ENCODE assay signal across 8 cellular contexts in genomic region chr1:119139393-119139792, GRCh38. TPM values are rescaled to one million over a fixed set of nuclear protein-coding genes. Genes with fewer than 3 reads are reported as not detected.
DNase-seq lines count a peak whose midpoint lies in the region; ATAC-seq, FAIRE-seq and TF ChIP-seq lines count a peak whose summit lies in the region.

No MANE protein-coding gene starts in this region.

- peak overlapping the region; percentile 85 for H3K4me2 ChIP-seq in HepG2 (ENCODE audit: low read depth, low read length)

- H3K27me3 ChIP-seq in cardiac muscle cell = no peaks in the 10 kb centered on the region
- no peaks in the 10 kb centered on the region for H3K27me3 ChIP-seq in HepG2 (ENCODE audit: control insufficient read depth in 1 of 2, insufficient read depth in 2 of 2, low read length in 2 of 2)
- H3K27me3 ChIP-seq in aorta (ENCODE audit: control insufficient read depth in 1 of 2, insufficient read depth in 2 of 2, low read length in 1 of 2) = no peaks in the 10 kb centered on the region

- H3K9ac ChIP-seq in HepG2 (ENCODE audit: insufficient read depth, low read depth, low read length) = peak overlapping the region; percentile 84

- DNase-seq in cardiac muscle cell (ENCODE audit: low read depth in 1 of 2, low spot score in 1 of 2) = no peak
- no peak for DNase-seq in left cardiac atrium
- DNase-seq in activated CD4-positive, alpha-beta T cell treated with anti-CD3 and anti-CD28 coated beads, Interleukin-2, amount 50 U/mL, for 1 hour = peak; percentile 13
- no peak for DNase-seq in HepG2 (ENCODE audit: low spot score)
- DNase-seq in aorta = no peak
- DNase-seq in iPS-NIHi7 (ENCODE audit: extremely low spot score) = no peak

- TF ChIP-seq POLR2A in HepG2 (IDR thresholded peaks at IDR 0.05; ENCODE audit: insufficient read depth in 1 of 2, low read depth in 2 of 2, low read length in 2 of 2) = no peak

- H3K4me3 ChIP-seq in cardiac muscle cell = peak overlapping the region; percentile 41
- peak overlapping the region; percentile 75 to 85 (median 75) for H3K4me3 ChIP-seq in HepG2 (replicated peaks in 1 of 3; ENCODE audit: insufficient read depth in 1 of 3, low read depth in 2 of 3, low read length in 3 of 3)
- H3K4me3 ChIP-seq in aorta (ENCODE audit: low read length in 2 of 2) = peak overlapping the region; percentile 38 to 82

- no peak for TF ChIP-seq CTCF in cardiac muscle cell (IDR thresholded peaks at IDR 0.05; ENCODE audit: low read depth, low read length)
- no peak for TF ChIP-seq CTCF in HepG2 (CRISPR knock-in tag; IDR thresholded peaks at IDR 0.05)

- H3K79me2 ChIP-seq in HepG2 (ENCODE audit: insufficient read depth, low read length) = peaks cover 33% of the 10 kb centered on the region

- ATAC-seq in left cardiac atrium = no peak
- ATAC-seq in HG03432 (IDR thresholded peaks at IDR 0.05; ENCODE audit: unreplicated experiment) = peak; percentile 32
- no peak for ATAC-seq in HepG2
- ATAC-seq in aorta (ENCODE audit: low FRiP score) = no peak
- ATAC-seq in HG03196 (IDR thresholded peaks at IDR 0.05; ENCODE audit: unreplicated experiment) = no peak

- no peak for TF ChIP-seq EP300 in HepG2 (IDR thresholded peaks at IDR 0.05; ENCODE audit: low read depth in 2 of 2, low read length in 2 of 2)
- no peak for TF ChIP-seq EP300 in HepG2 (CRISPR knock-in tag; IDR thresholded peaks at IDR 0.05; ENCODE audit: borderline replicate concordance)

- H2AFZ ChIP-seq in HepG2 (ENCODE audit: low read length) = peak overlapping the region; percentile 20

- CTCF ChIA-PET in HepG2 (lab: Yijun Ruan, JAX; ENCODE audit: low intra/inter-chr PET ratio, low total read pairs) = no interaction called here

- intact Hi-C loops in left cardiac atrium (cut with DNase I) (no loop called here), HepG2 (cut with micrococcal nuclease; ENCODE audit: unreplicated experiment) (no loop called here), aorta (cut with DNase I) (no loop called here)

- WGBS in HepG2 (ENCODE audit: low lambda C conversion rate) = 9% methylated on average over 5 of the region's 5 CpGs
- WGBS in aorta, 2 donors = 52 to 54% methylated on average over 5 of the region's 5 CpGs

- POLR2A ChIA-PET in HepG2 (lab: Yijun Ruan, JAX) = interaction anchor here (1.8 kb wide), 1 partner anchor 180 kb away, joined by 7 read pairs; no protein-coding TSS in a partner anchor

- peaks cover 5% of the 10 kb centered on the region for H3K4me1 ChIP-seq in cardiac muscle cell (ENCODE audit: low read depth)
- peaks cover 38% of the 10 kb centered on the region for H3K4me1 ChIP-seq in HepG2 (ENCODE audit: insufficient read depth, low read length)
- H3K4me1 ChIP-seq in aorta (ENCODE audit: control insufficient read depth in 1 of 2, insufficient read depth in 2 of 2, low read length in 2 of 2) = peaks cover 0 to 2% of the 10 kb centered on the region in 2 donors

- no peaks in the 10 kb centered on the region for H4K20me1 ChIP-seq in HepG2 (ENCODE audit: insufficient read depth, low read length)

- in situ Hi-C loops in HepG2 (cut with HindIII; ENCODE audit: extremely low pct_ligation_motif_present, low pct_unique_long_range_greater_than_20kb) = no loop called here

- H3K9me3 ChIP-seq in cardiac muscle cell (ENCODE audit: low read depth) (no peaks in the 10 kb centered on the region), HepG2 (ENCODE audit: low read length) (no peaks in the 10 kb centered on the region), aorta (ENCODE audit: control insufficient read depth, low read length) (no peaks in the 10 kb centered on the region)

- peak overlapping the region; percentile 95 for H3K27ac ChIP-seq in cardiac muscle cell
- peak overlapping the region; percentile 91 for H3K27ac ChIP-seq in HepG2 (ENCODE audit: extremely low read length, insufficient read depth, low read length)
- H3K27ac ChIP-seq in aorta (ENCODE audit: low read depth in 1 of 2, low read length in 2 of 2) = no peak overlapping the region

- no peak for TF ChIP-seq RAD21 in HepG2 (CRISPR knock-in tag; IDR thresholded peaks at IDR 0.05)

- BruUV-seq in HepG2 (replicated peaks; lab: Mats Ljungman, UMichigan) = no TSS peak

- FAIRE-seq in HepG2 (lab: Jason Lieb, UNC) = no peak

- no peaks in the 10 kb centered on the region for H3K36me3 ChIP-seq in cardiac muscle cell
- no peaks in the 10 kb centered on the region for H3K36me3 ChIP-seq in HepG2 (replicated peaks in 1 of 2; ENCODE audit: control insufficient read depth in 1 of 2, insufficient read depth in 2 of 2, low read length in 2 of 2)
- no peaks in the 10 kb centered on the region for H3K36me3 ChIP-seq in aorta (ENCODE audit: control insufficient read depth in 1 of 2, insufficient read depth in 2 of 2, low read length in 1 of 2)

TF ChIP-seq in HepG2, 621 proteins besides CTCF, POLR2A, EP300 and RAD21:
- TF ChIP-seq RARA (CRISPR knock-in tag; IDR thresholded peaks at IDR 0.05) (0 out of 2 replicates have a peak, but pooled peaks have one; percentile 29), MEIS2 (CRISPR knock-in tag; IDR thresholded peaks at IDR 0.05) (0 out of 2 replicates have a peak, but pooled peaks have one; percentile 6), MAX (IDR thresholded peaks at IDR 0.05) (no peak)

RNA-seq across cellular contexts. Expression of gene WARS2, which starts 1.1 kb away (rescaled TPM):
- total RNA-seq in cardiac muscle cell = 9.9 and 13.1 TPM in 2 replicates
- polyA plus RNA-seq in cardiac muscle cell = 10.9 and 11.4 TPM in 2 replicates
- total RNA-seq in left cardiac atrium = 10 to 100 TPM; 11.1 to 11.4 TPM
- total RNA-seq in HepG2 (2016; rRNA removed; fragmentation: Illumina TruSeq; extraction: Trizol) = 18.8 and 27.5 TPM in 2 replicates
- total RNA-seq in HepG2 (2016; cell fraction: cytosol; rRNA removed; fragmentation: Illumina TruSeq; extraction: Trizol; ENCODE audit: low read depth) = 4.1 and 6.4 TPM in 2 replicates
- total RNA-seq in HepG2 (2016; cell fraction: insoluble cytoplasmic fraction; rRNA removed; fragmentation: Illumina TruSeq; extraction: Trizol) = 17.4 and 27.5 TPM in 2 replicates
- total RNA-seq in HepG2 (2016; cell fraction: membrane; rRNA removed; fragmentation: Illumina TruSeq; extraction: Trizol) = 12.9 and 13.8 TPM in 2 replicates
- 18.3 and 19.9 TPM in 2 replicates for total RNA-seq in HepG2 (2016; cell fraction: nucleus; rRNA removed; fragmentation: Illumina TruSeq; extraction: Trizol)
- polyA plus RNA-seq in HepG2 (2011; rRNA removed) = 12.4 and 12.9 TPM in 2 replicates
- 8.6 and 8.9 TPM in 2 replicates for polyA plus RNA-seq in HepG2 (2011; cell fraction: cytosol; rRNA removed)
- 6.0 and 7.8 TPM in 2 replicates for polyA plus RNA-seq in HepG2 (2011; cell fraction: nucleus; rRNA removed)
- polyA plus RNA-seq in HepG2 (2012) = 15.9 and 18.9 TPM in 2 replicates
- 3.1 and 3.2 TPM in 2 replicates for polyA plus RNA-seq in HepG2 (2016; cell fraction: cytosol; fragmentation: Illumina TruSeq; extraction: Trizol; ENCODE audit: low read depth)
- 22.1 and 23.5 TPM in 2 replicates for polyA plus RNA-seq in HepG2 (2016; cell fraction: insoluble cytoplasmic fraction; fragmentation: Illumina TruSeq; extraction: Trizol; ENCODE audit: low read depth)
- 7.5 and 8.8 TPM in 2 replicates for polyA plus RNA-seq in HepG2 (2016; cell fraction: membrane; fragmentation: Illumina TruSeq; extraction: Trizol; ENCODE audit: low read depth)
- polyA plus RNA-seq in HepG2 (2016; cell fraction: nucleus; fragmentation: Illumina TruSeq; extraction: Trizol; ENCODE audit: insufficient read depth, low read depth) = 6.0 and 8.0 TPM in 2 replicates
- 26.0 and 75.1 TPM in 2 replicates for polyA minus RNA-seq in HepG2 (2011; rRNA and poly(A)+ RNA removed; ENCODE audit: low replicate concordance)
- polyA minus RNA-seq in HepG2 (2011; cell fraction: cytosol; rRNA and poly(A)+ RNA removed) = 8.4 and 13.2 TPM in 2 replicates
- polyA minus RNA-seq in HepG2 (2011; cell fraction: nucleus; rRNA and poly(A)+ RNA removed) = 32.1 and 32.4 TPM in 2 replicates
- total RNA-seq in aorta = 10 to 100 TPM; 10.4 to 11.5 TPM
- polyA plus RNA-seq in aorta = 1 to 10 TPM; 6.6 to 7.0 TPM

Comparison
In these comparisons a context has a peak if more than half of its experiments do, and no peak if none do; other contexts are left out.
1. H3K27ac ChIP-seq: peak in cardiac muscle cell (single experiment) and HepG2 (single experiment); none in aorta (0 of 2).
2. Peak in every context shown above with its lines, with median percentiles within 50 percentile points of each other: H3K4me3 ChIP-seq.